In the genomic region with DNA sequence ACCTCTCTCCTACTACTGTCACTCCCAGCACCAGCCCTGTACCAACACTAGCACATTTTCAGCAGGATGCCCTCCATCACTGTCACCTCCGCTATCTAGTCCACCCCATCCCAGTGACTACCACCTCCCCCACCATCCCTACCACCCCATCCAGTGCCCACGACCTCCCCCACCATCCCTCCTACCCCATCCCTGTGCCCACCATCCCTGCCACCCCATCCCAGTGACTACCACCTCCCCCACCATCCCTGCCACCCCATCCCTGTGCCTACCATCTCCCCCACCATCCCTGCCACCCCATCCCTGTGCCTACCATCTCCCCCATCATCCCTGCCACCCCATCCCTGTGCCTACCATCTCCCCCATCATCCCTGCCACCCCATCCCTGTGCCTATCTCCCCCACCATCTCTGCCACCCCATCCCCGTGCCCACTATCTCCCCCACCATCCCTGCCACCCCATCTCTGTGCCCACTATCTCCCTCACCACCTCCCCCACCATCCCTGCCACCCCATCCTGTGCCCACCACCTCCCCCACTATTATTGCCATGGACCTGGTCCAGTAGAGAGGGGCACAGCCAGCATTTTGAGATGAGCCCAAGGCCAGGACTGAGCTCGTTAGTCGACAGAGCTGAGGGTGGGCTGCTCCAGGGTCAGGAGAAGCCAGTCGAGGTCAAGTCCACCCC, we compare ENCODE assay signal across 1 cellular context.
TF ChIP-seq lines count a peak whose summit lies in the region.

No MANE protein-coding gene starts in this region.

TF ChIP-seq in H1, 55 proteins besides CTCF, POLR2A, EP300 and RAD21:
- TF ChIP-seq, protein P1, sequence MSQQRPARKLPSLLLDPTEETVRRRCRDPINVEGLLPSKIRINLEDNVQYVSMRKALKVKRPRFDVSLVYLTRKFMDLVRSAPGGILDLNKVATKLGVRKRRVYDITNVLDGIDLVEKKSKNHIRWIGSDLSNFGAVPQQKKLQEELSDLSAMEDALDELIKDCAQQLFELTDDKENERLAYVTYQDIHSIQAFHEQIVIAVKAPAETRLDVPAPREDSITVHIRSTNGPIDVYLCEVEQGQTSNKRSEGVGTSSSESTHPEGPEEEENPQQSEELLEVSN (IDR thresholded peaks at IDR 0.05): no peak
- no peak for TF ChIP-seq NANOG (IDR thresholded peaks at IDR 0.05; ENCODE audit: insufficient read depth, low read depth, low read length, poor library complexity, severe bottlenecking)
- TF ChIP-seq KDM5A (IDR thresholded peaks at IDR 0.05; ENCODE audit: low read length): no peak
- TF ChIP-seq GTF2F1 (IDR thresholded peaks at IDR 0.05; ENCODE audit: borderline replicate concordance, low read depth, low read length): no peak
- no peak for TF ChIP-seq SIRT6 (IDR thresholded peaks at IDR 0.05; ENCODE audit: low read length)
- TF ChIP-seq SP4 (IDR thresholded peaks at IDR 0.05; ENCODE audit: low read length): no peak
- TF ChIP-seq SUZ12 (IDR thresholded peaks at IDR 0.05; ENCODE audit: low read length): no peak
- no peak for TF ChIP-seq TAF7 (optimal IDR thresholded peaks at IDR 0.05; ENCODE audit: borderline replicate concordance, low read depth, low read length)
- no peak for TF ChIP-seq CHD1 (IDR thresholded peaks at IDR 0.05; ENCODE audit: low read depth, low read length)
- no peak for TF ChIP-seq KDM1A (IDR thresholded peaks at IDR 0.05; ENCODE audit: borderline replicate concordance, low read length)
- no peak for TF ChIP-seq RBBP5 (IDR thresholded peaks at IDR 0.05; ENCODE audit: borderline replicate concordance, low read depth, low read length)
- TF ChIP-seq, protein P2, sequence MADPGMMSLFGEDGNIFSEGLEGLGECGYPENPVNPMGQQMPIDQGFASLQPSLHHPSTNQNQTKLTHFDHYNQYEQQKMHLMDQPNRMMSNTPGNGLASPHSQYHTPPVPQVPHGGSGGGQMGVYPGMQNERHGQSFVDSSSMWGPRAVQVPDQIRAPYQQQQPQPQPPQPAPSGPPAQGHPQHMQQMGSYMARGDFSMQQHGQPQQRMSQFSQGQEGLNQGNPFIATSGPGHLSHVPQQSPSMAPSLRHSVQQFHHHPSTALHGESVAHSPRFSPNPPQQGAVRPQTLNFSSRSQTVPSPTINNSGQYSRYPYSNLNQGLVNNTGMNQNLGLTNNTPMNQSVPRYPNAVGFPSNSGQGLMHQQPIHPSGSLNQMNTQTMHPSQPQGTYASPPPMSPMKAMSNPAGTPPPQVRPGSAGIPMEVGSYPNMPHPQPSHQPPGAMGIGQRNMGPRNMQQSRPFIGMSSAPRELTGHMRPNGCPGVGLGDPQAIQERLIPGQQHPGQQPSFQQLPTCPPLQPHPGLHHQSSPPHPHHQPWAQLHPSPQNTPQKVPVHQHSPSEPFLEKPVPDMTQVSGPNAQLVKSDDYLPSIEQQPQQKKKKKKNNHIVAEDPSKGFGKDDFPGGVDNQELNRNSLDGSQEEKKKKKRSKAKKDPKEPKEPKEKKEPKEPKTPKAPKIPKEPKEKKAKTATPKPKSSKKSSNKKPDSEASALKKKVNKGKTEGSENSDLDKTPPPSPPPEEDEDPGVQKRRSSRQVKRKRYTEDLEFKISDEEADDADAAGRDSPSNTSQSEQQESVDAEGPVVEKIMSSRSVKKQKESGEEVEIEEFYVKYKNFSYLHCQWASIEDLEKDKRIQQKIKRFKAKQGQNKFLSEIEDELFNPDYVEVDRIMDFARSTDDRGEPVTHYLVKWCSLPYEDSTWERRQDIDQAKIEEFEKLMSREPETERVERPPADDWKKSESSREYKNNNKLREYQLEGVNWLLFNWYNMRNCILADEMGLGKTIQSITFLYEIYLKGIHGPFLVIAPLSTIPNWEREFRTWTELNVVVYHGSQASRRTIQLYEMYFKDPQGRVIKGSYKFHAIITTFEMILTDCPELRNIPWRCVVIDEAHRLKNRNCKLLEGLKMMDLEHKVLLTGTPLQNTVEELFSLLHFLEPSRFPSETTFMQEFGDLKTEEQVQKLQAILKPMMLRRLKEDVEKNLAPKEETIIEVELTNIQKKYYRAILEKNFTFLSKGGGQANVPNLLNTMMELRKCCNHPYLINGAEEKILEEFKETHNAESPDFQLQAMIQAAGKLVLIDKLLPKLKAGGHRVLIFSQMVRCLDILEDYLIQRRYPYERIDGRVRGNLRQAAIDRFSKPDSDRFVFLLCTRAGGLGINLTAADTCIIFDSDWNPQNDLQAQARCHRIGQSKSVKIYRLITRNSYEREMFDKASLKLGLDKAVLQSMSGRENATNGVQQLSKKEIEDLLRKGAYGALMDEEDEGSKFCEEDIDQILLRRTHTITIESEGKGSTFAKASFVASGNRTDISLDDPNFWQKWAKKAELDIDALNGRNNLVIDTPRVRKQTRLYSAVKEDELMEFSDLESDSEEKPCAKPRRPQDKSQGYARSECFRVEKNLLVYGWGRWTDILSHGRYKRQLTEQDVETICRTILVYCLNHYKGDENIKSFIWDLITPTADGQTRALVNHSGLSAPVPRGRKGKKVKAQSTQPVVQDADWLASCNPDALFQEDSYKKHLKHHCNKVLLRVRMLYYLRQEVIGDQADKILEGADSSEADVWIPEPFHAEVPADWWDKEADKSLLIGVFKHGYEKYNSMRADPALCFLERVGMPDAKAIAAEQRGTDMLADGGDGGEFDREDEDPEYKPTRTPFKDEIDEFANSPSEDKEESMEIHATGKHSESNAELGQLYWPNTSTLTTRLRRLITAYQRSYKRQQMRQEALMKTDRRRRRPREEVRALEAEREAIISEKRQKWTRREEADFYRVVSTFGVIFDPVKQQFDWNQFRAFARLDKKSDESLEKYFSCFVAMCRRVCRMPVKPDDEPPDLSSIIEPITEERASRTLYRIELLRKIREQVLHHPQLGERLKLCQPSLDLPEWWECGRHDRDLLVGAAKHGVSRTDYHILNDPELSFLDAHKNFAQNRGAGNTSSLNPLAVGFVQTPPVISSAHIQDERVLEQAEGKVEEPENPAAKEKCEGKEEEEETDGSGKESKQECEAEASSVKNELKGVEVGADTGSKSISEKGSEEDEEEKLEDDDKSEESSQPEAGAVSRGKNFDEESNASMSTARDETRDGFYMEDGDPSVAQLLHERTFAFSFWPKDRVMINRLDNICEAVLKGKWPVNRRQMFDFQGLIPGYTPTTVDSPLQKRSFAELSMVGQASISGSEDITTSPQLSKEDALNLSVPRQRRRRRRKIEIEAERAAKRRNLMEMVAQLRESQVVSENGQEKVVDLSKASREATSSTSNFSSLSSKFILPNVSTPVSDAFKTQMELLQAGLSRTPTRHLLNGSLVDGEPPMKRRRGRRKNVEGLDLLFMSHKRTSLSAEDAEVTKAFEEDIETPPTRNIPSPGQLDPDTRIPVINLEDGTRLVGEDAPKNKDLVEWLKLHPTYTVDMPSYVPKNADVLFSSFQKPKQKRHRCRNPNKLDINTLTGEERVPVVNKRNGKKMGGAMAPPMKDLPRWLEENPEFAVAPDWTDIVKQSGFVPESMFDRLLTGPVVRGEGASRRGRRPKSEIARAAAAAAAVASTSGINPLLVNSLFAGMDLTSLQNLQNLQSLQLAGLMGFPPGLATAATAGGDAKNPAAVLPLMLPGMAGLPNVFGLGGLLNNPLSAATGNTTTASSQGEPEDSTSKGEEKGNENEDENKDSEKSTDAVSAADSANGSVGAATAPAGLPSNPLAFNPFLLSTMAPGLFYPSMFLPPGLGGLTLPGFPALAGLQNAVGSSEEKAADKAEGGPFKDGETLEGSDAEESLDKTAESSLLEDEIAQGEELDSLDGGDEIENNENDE (IDR thresholded peaks at IDR 0.05; ENCODE audit: insufficient replicate concordance, low read length): no peak
